In the genomic region with DNA sequence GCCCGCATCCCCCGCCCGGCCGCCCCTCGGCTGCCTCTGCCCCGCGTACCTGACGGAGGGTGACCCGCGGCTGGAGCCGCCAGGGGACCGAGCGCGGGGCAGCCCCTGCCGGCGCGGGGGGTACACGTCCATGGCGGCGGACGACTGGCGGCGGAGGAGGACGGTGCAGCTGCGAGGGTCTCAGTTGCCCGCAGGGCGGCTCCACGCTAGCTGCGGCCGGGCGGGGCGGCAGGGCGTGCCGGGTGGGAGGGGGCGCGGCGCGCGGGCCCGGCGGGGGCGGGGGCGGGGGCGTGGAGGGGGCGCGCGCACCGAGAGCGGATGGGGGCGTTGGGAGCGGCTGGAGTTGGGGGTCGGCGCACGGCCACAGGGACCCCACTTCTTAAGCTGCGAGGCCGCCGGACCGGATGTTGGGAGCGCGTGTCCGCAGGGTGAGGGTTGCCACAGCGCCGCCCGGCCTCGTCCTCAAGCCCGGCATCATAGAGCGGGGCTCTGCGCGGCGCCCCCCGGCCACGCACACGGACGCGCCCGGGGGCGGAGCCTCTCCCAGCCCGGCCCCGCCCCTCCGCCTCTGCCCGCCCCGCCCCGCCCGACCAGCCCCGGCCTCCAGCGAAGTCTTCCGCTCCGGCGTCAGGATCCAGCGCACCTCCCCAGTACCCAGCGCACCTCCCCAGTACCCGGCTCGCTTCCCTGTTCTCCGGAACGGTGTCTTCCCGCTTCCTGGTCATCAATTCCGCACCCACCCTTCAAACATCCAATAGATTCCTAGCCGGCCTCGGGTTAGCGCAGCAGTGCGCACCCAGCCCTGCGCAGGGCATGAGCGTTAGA, we compare ENCODE assay signal across 1 cellular context.
TF ChIP-seq lines count a peak whose summit lies in the region.

A gene (minus strand): TSS at position 244 of the 825 bp plus-strand sequence. CDS start 112 bp downstream, at position 132.

TF ChIP-seq in HepG2, 621 proteins besides CTCF, POLR2A, EP300 and RAD21 (continued from another document and continues in another):
- TF ChIP-seq BRCA1 (CRISPR knock-in tag; IDR thresholded peaks at IDR 0.05) (no peak), SNAPC2 (CRISPR knock-in tag; IDR thresholded peaks at IDR 0.05) (peak; percentile 0; the same call in 1 of the 2 replicates), ZFX (CRISPR knock-in tag; IDR thresholded peaks at IDR 0.05; ENCODE audit: low read depth) (peak; percentile 71), ZNF543 (CRISPR knock-in tag; IDR thresholded peaks at IDR 0.05) (0 out of 2 replicates have a peak, but pooled peaks have one; percentile 25), ZNF746 (CRISPR knock-in tag; IDR thresholded peaks at IDR 0.05) (peak; percentile 42), ELF1 (CRISPR knock-in tag; IDR thresholded peaks at IDR 0.05) (peak; percentile 53; the same call in 1 of the 2 replicates), ZNF326 (CRISPR knock-in tag; IDR thresholded peaks at IDR 0.05; ENCODE audit: borderline replicate concordance) (no peak), ZNF30 (CRISPR knock-in tag; IDR thresholded peaks at IDR 0.05) (no peak), ZNF780A (CRISPR knock-in tag; IDR thresholded peaks at IDR 0.05) (no peak), FOXK1 (CRISPR knock-in tag; IDR thresholded peaks at IDR 0.05; ENCODE audit: borderline replicate concordance, low read depth) (no peak; the same call in 1 of the 2 replicates), IKZF1 (IDR thresholded peaks at IDR 0.05) (no peak), ATAD3A (CRISPR knock-in tag; IDR thresholded peaks at IDR 0.05) (no peak), ZNF337 (CRISPR knock-in tag; IDR thresholded peaks at IDR 0.05; ENCODE audit: borderline replicate concordance, low read depth) (no peak), NFE2 (CRISPR knock-in tag; IDR thresholded peaks at IDR 0.05) (no peak), NR2F1 (CRISPR knock-in tag; IDR thresholded peaks at IDR 0.05) (no peak), MXD4 (CRISPR knock-in tag; IDR thresholded peaks at IDR 0.05) (peak; percentile 59; the same call in 1 of the 2 replicates), ARHGAP35 (CRISPR knock-in tag; IDR thresholded peaks at IDR 0.05; ENCODE audit: borderline replicate concordance) (0 out of 2 replicates have a peak, but pooled peaks have one; percentile 23), ZNF777 (CRISPR knock-in tag; IDR thresholded peaks at IDR 0.05) (peak; percentile 93), ZNF644 (CRISPR knock-in tag; IDR thresholded peaks at IDR 0.05; ENCODE audit: low read depth) (no peak), ZNF652 (CRISPR knock-in tag; IDR thresholded peaks at IDR 0.05; ENCODE audit: borderline replicate concordance, low read depth) (no peak), ZNF264 (CRISPR knock-in tag; IDR thresholded peaks at IDR 0.05) (no peak), CREB1 (IDR thresholded peaks at IDR 0.05) (no peak), CREB1 (CRISPR knock-in tag; IDR thresholded peaks at IDR 0.05) (no peak), KLF13 (CRISPR knock-in tag; IDR thresholded peaks at IDR 0.05) (peak; percentile 21; the same call in 1 of the 2 replicates), STAG1 (CRISPR knock-in tag; IDR thresholded peaks at IDR 0.05) (no peak), KAT2B (IDR thresholded peaks at IDR 0.05; ENCODE audit: borderline replicate concordance, low read depth, low read length) (no peak), HNRNPL (IDR thresholded peaks at IDR 0.05; ENCODE audit: low read depth, low read length) (no peak), CREM (IDR thresholded peaks at IDR 0.05) (no peak), CREM (CRISPR knock-in tag; IDR thresholded peaks at IDR 0.05) (0 out of 2 replicates have a peak, but pooled peaks have one; percentile 7), NAIF1 (CRISPR knock-in tag; IDR thresholded peaks at IDR 0.05; ENCODE audit: borderline replicate concordance) (peak; percentile 61; the same call in 1 of the 2 replicates), ZNF33B (CRISPR knock-in tag; IDR thresholded peaks at IDR 0.05) (peak; percentile 41; the same call in 1 of the 2 replicates), GABPB1 (CRISPR knock-in tag; IDR thresholded peaks at IDR 0.05) (peak; percentile 85), ZNF232 (CRISPR knock-in tag; IDR thresholded peaks at IDR 0.05; ENCODE audit: borderline replicate concordance) (peak; percentile 25; the same call in 1 of the 2 replicates), ZNF335 (CRISPR knock-in tag; IDR thresholded peaks at IDR 0.05) (no peak), FOSL2 (CRISPR knock-in tag; IDR thresholded peaks at IDR 0.05) (no peak), KLF15 (CRISPR knock-in tag; IDR thresholded peaks at IDR 0.05; ENCODE audit: borderline replicate concordance) (no peak), HMG20A (CRISPR knock-in tag; IDR thresholded peaks at IDR 0.05; ENCODE audit: borderline replicate concordance) (no peak)
- TF ChIP-seq, protein P1, sequence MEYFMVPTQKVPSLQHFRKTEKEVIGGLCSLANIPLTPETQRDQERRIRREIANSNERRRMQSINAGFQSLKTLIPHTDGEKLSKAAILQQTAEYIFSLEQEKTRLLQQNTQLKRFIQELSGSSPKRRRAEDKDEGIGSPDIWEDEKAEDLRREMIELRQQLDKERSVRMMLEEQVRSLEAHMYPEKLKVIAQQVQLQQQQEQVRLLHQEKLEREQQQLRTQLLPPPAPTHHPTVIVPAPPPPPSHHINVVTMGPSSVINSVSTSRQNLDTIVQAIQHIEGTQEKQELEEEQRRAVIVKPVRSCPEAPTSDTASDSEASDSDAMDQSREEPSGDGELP (IDR thresholded peaks at IDR 0.05; ENCODE audit: borderline replicate concordance, low read depth) = no peak
- TF ChIP-seq, protein P2, sequence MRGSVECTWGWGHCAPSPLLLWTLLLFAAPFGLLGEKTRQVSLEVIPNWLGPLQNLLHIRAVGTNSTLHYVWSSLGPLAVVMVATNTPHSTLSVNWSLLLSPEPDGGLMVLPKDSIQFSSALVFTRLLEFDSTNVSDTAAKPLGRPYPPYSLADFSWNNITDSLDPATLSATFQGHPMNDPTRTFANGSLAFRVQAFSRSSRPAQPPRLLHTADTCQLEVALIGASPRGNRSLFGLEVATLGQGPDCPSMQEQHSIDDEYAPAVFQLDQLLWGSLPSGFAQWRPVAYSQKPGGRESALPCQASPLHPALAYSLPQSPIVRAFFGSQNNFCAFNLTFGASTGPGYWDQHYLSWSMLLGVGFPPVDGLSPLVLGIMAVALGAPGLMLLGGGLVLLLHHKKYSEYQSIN (CRISPR knock-in tag; IDR thresholded peaks at IDR 0.05; ENCODE audit: borderline replicate concordance) = no peak
- TF ChIP-seq, protein P3, sequence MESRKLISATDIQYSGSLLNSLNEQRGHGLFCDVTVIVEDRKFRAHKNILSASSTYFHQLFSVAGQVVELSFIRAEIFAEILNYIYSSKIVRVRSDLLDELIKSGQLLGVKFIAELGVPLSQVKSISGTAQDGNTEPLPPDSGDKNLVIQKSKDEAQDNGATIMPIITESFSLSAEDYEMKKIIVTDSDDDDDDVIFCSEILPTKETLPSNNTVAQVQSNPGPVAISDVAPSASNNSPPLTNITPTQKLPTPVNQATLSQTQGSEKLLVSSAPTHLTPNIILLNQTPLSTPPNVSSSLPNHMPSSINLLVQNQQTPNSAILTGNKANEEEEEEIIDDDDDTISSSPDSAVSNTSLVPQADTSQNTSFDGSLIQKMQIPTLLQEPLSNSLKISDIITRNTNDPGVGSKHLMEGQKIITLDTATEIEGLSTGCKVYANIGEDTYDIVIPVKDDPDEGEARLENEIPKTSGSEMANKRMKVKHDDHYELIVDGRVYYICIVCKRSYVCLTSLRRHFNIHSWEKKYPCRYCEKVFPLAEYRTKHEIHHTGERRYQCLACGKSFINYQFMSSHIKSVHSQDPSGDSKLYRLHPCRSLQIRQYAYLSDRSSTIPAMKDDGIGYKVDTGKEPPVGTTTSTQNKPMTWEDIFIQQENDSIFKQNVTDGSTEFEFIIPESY (CRISPR knock-in tag; IDR thresholded peaks at IDR 0.05) = no peak
- TF ChIP-seq, protein P4, sequence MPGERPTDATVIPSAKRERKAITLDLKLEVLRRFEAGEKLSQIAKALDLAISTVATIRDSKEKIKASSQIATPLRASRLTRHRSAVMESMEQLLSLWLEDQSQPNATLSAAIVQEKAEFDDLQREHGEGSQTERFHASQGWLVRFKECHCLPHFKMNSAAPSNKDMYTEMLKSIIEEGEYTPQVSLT (CRISPR knock-in tag; IDR thresholded peaks at IDR 0.05; ENCODE audit: borderline replicate concordance, low read depth) = no peak
- TF ChIP-seq, protein P5, sequence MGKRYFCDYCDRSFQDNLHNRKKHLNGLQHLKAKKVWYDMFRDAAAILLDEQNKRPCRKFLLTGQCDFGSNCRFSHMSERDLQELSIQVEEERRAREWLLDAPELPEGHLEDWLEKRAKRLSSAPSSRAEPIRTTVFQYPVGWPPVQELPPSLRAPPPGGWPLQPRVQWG (CRISPR knock-in tag; IDR thresholded peaks at IDR 0.05; ENCODE audit: borderline replicate concordance, low read depth) = no peak
- TF ChIP-seq, protein P6, sequence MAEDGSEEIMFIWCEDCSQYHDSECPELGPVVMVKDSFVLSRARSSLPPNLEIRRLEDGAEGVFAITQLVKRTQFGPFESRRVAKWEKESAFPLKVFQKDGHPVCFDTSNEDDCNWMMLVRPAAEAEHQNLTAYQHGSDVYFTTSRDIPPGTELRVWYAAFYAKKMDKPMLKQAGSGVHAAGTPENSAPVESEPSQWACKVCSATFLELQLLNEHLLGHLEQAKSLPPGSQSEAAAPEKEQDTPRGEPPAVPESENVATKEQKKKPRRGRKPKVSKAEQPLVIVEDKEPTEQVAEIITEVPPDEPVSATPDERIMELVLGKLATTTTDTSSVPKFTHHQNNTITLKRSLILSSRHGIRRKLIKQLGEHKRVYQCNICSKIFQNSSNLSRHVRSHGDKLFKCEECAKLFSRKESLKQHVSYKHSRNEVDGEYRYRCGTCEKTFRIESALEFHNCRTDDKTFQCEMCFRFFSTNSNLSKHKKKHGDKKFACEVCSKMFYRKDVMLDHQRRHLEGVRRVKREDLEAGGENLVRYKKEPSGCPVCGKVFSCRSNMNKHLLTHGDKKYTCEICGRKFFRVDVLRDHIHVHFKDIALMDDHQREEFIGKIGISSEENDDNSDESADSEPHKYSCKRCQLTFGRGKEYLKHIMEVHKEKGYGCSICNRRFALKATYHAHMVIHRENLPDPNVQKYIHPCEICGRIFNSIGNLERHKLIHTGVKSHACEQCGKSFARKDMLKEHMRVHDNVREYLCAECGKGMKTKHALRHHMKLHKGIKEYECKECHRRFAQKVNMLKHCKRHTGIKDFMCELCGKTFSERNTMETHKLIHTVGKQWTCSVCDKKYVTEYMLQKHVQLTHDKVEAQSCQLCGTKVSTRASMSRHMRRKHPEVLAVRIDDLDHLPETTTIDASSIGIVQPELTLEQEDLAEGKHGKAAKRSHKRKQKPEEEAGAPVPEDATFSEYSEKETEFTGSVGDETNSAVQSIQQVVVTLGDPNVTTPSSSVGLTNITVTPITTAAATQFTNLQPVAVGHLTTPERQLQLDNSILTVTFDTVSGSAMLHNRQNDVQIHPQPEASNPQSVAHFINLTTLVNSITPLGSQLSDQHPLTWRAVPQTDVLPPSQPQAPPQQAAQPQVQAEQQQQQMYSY (CRISPR knock-in tag; IDR thresholded peaks at IDR 0.05) = peak; percentile 59; the same call in 1 of the 2 replicates
- TF ChIP-seq, protein P7, sequence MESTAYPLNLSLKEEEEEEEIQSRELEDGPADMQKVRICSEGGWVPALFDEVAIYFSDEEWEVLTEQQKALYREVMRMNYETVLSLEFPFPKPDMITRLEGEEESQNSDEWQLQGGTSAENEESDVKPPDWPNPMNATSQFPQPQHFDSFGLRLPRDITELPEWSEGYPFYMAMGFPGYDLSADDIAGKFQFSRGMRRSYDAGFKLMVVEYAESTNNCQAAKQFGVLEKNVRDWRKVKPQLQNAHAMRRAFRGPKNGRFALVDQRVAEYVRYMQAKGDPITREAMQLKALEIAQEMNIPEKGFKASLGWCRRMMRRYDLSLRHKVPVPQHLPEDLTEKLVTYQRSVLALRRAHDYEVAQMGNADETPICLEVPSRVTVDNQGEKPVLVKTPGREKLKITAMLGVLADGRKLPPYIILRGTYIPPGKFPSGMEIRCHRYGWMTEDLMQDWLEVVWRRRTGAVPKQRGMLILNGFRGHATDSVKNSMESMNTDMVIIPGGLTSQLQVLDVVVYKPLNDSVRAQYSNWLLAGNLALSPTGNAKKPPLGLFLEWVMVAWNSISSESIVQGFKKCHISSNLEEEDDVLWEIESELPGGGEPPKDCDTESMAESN (CRISPR knock-in tag; conservative IDR thresholded peaks at IDR 0.05) = peak; percentile 100
- TF ChIP-seq, protein P8, sequence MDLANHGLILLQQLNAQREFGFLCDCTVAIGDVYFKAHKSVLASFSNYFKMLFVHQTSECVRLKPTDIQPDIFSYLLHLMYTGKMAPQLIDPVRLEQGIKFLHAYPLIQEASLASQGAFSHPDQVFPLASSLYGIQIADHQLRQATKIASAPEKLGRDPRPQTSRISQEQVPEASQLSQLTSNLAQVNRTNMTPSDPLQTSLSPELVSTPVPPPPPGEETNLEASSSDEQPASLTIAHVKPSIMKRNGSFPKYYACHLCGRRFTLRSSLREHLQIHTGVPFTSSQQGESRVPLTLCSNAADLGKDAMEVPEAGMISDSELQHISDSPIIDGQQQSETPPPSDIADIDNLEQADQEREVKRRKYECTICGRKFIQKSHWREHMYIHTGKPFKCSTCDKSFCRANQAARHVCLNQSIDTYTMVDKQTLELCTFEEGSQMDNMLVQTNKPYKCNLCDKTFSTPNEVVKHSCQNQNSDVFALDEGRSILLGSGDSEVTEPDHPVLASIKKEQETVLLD (CRISPR knock-in tag; IDR thresholded peaks at IDR 0.05; ENCODE audit: low read depth) = peak; percentile 82
- TF ChIP-seq, protein P9, sequence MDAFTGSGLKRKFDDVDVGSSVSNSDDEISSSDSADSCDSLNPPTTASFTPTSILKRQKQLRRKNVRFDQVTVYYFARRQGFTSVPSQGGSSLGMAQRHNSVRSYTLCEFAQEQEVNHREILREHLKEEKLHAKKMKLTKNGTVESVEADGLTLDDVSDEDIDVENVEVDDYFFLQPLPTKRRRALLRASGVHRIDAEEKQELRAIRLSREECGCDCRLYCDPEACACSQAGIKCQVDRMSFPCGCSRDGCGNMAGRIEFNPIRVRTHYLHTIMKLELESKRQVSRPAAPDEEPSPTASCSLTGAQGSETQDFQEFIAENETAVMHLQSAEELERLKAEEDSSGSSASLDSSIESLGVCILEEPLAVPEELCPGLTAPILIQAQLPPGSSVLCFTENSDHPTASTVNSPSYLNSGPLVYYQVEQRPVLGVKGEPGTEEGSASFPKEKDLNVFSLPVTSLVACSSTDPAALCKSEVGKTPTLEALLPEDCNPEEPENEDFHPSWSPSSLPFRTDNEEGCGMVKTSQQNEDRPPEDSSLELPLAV (CRISPR knock-in tag; conservative IDR thresholded peaks at IDR 0.05; ENCODE audit: low read depth) = no peak
- TF ChIP-seq, protein P10, sequence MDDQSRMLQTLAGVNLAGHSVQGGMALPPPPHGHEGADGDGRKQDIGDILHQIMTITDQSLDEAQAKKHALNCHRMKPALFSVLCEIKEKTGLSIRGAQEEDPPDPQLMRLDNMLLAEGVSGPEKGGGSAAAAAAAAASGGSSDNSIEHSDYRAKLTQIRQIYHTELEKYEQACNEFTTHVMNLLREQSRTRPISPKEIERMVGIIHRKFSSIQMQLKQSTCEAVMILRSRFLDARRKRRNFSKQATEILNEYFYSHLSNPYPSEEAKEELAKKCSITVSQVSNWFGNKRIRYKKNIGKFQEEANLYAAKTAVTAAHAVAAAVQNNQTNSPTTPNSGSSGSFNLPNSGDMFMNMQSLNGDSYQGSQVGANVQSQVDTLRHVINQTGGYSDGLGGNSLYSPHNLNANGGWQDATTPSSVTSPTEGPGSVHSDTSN (CRISPR knock-in tag; IDR thresholded peaks at IDR 0.05; ENCODE audit: borderline replicate concordance) = peak; percentile 36; the same call in 1 of the 2 replicates
- TF ChIP-seq, protein P11, sequence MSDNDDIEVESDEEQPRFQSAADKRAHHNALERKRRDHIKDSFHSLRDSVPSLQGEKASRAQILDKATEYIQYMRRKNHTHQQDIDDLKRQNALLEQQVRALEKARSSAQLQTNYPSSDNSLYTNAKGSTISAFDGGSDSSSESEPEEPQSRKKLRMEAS (IDR thresholded peaks at IDR 0.05) = peak; percentile 69
- TF ChIP-seq, protein P12, sequence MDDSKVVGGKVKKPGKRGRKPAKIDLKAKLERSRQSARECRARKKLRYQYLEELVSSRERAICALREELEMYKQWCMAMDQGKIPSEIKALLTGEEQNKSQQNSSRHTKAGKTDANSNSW (CRISPR knock-in tag; IDR thresholded peaks at IDR 0.05; ENCODE audit: borderline replicate concordance) = no peak; the same call in 1 of the 2 replicates
